ENCODE assay signal across 8 cellular contexts in the genomic region with DNA sequence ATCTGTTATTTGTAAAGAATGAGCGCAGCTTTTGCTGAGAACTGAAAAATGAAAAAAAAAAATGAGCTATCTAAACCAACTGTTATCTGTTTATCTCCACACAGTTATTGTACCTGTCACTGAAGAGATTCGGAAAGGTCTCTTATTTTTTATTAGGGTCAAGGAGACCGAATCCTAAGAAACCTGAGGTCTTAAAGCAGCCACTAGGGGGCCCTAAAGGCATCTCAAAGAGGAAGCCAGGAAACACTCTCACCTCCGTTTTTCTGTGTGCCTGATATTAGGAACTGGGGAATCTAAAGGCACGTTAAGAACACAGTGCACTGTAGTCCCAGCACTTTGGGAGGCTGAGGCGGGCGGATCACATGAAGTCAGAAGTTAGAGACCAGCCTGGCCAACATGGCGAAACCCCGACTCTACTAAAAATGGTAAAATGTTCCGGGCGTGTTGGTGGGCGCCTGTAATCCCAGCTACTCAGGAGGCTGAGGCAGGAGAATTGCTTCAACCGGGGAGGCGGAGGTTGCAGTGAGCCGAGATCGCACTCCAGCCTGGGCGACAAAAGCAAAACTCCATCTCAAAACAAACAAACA. TPM values are rescaled to one million over a fixed set of nuclear protein-coding genes. Genes with fewer than 3 reads are reported as not detected.
A peak's percentile ranks its signal among the peaks of the same experiment; 100 is the strongest.
DNase-seq lines count a peak whose midpoint lies in the region; ATAC-seq, FAIRE-seq and TF ChIP-seq lines count a peak whose summit lies in the region.

No MANE protein-coding gene starts in this region.

- H3K9ac ChIP-seq in kidney (ENCODE audit: low read length in 2 of 2): no peak overlapping the region

- no peak overlapping the region for H3K27ac ChIP-seq in kidney (ENCODE audit: low read depth in 2 of 2, low read length in 2 of 2)

- intact Hi-C loops in kidney (cut with DNase I): loop anchor here (10.0 kb wide), 1 partner anchor 619 kb away; no protein-coding TSS in a partner anchor

- TF ChIP-seq CTCF in HFFc6 (IDR thresholded peaks at IDR 0.05): peak; percentile 91
- TF ChIP-seq CTCF in bronchial epithelial cell (IDR thresholded peaks at IDR 0.05; ENCODE audit: insufficient read depth, low read length, severe bottlenecking): peak; percentile 77
- peak; percentile 66 for TF ChIP-seq CTCF in kidney (IDR thresholded peaks at IDR 0.05; ENCODE audit: borderline replicate concordance, extremely low read depth, insufficient read depth)

- H3K4me1 Mint-ChIP-seq in HFFc6 (ENCODE audit: low read depth): peaks cover 24% of the 10 kb centered on the region

- H3K36me3 ChIP-seq in bronchial epithelial cell (ENCODE audit: control insufficient read depth, insufficient read depth, low read length) (no peaks in the 10 kb centered on the region), kidney (ENCODE audit: control insufficient read depth in 1 of 2, insufficient read depth in 2 of 2, low read length in 2 of 2) (no peaks in the 10 kb centered on the region)

- peaks cover 5 to 19% of the 10 kb centered on the region in 2 donors for H3K4me1 ChIP-seq in kidney (ENCODE audit: control insufficient read depth in 1 of 2, insufficient read depth in 1 of 2, low read depth in 1 of 2, low read length in 2 of 2)

- no peak for FAIRE-seq in bronchial epithelial cell (lab: Jason Lieb, UNC)
- FAIRE-seq in kidney (lab: Jason Lieb, UNC): peak; percentile 15

- ATAC-seq in stimulated activated naive CD8-positive, alpha-beta T cell treated with anti-CD3 and anti-CD28 coated beads, Interleukin-15, Interleukin-2, amounts not matched to agents 100 U/mL and 50 U/mL, for 24 hours: no peak
- ATAC-seq in GM18861 (IDR thresholded peaks at IDR 0.05; ENCODE audit: unreplicated experiment) (no peak), HG02981 (IDR thresholded peaks at IDR 0.05; ENCODE audit: unreplicated experiment) (no peak)

- DNase-seq in DMS114 treated with DMSO at 0.1 percent for 48 hours (lab: John Stamatoyannopoulos, UW; ENCODE audit: unreplicated experiment): peak; percentile 47
- peak; percentile 46 for DNase-seq in HFFc6
- peak; percentile 7 for DNase-seq in NCI-H774 (lab: John Stamatoyannopoulos, UW)
- DNase-seq in bronchial epithelial cell (ENCODE audit: low read depth): peak; percentile 60
- no peak for DNase-seq in kidney
- DNase-seq in stimulated activated naive CD8-positive, alpha-beta T cell treated with anti-CD3 and anti-CD28 coated beads, Interleukin-15, Interleukin-2, amounts not matched to agents 100 U/mL and 50 U/mL, for 24 hours: peak; percentile 32

- H3K9me3 Mint-ChIP-seq in HFFc6: no peaks in the 10 kb centered on the region; the same call in 1 of the 2 replicates

- H3K27ac Mint-ChIP-seq in HFFc6: no peak overlapping the region

- H3K9me3 ChIP-seq in kidney (ENCODE audit: control insufficient read depth in 1 of 2, low read length in 2 of 2): no peaks in the 10 kb centered on the region

- H3K27me3 ChIP-seq in bronchial epithelial cell (ENCODE audit: control insufficient read depth, insufficient read depth, low read length): peaks cover 3% of the 10 kb centered on the region

- H3K4me3 Mint-ChIP-seq in HFFc6: peak overlapping the region; percentile 30; the same call in 1 of the 2 replicates

- H3K36me3 Mint-ChIP-seq in HFFc6 (ENCODE audit: low read depth): no peaks in the 10 kb centered on the region

- H3K4me3 ChIP-seq in bronchial epithelial cell (ENCODE audit: low read depth, low read length) (no peak overlapping the region), kidney (ENCODE audit: low read length in 2 of 2) (no peak overlapping the region)

- H3K27me3 Mint-ChIP-seq in HFFc6 (ENCODE audit: insufficient read depth): peaks cover 10% of the 10 kb centered on the region

RNA-seq across cellular contexts. Expression of a gene that starts 3.5 kb away (rescaled TPM):
- total RNA-seq in HFFc6 (2021; fragmentation: NEBNext Ultra II Directional; extraction: Animal tissue kit (Norgen Biotek cat#: 25700)): 1 to 10 TPM; 4.9 to 7.3 (median 6.5) TPM
- 2.4 and 2.9 TPM in 2 replicates for total RNA-seq in bronchial epithelial cell
- 22.9 TPM for total RNA-seq in kidney
- 5.0 TPM for polyA plus RNA-seq in kidney (ENCODE audit: insufficient read depth, low read depth, low replicate concordance)
